2 cellular contexts compared by ENCODE assay signal in genomic region chr9:127960410-127961165, GRCh38.
TF ChIP-seq lines count a peak whose summit lies in the region.

No MANE protein-coding gene starts in this region.

TF ChIP-seq in HEK293, 187 proteins besides CTCF, POLR2A, EP300 and RAD21 (continued from another document and continues in another):
- TF ChIP-seq, protein P1, sequence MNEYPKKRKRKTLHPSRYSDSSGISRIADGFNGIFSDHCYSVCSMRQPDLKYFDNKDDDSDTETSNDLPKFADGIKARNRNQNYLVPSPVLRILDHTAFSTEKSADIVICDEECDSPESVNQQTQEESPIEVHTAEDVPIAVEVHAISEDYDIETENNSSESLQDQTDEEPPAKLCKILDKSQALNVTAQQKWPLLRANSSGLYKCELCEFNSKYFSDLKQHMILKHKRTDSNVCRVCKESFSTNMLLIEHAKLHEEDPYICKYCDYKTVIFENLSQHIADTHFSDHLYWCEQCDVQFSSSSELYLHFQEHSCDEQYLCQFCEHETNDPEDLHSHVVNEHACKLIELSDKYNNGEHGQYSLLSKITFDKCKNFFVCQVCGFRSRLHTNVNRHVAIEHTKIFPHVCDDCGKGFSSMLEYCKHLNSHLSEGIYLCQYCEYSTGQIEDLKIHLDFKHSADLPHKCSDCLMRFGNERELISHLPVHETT (tag by site-specific recombination; IDR thresholded peaks at IDR 0.05), result no peak
- TF ChIP-seq IKZF3 (tag by site-specific recombination; IDR thresholded peaks at IDR 0.05) (0 out of 2 replicates have a peak, but pooled peaks have one; percentile 29), MEIS1 (CRISPR knock-in tag; IDR thresholded peaks at IDR 0.05; ENCODE audit: borderline replicate concordance) (no peak), ZNF670 (tag by site-specific recombination; IDR thresholded peaks at IDR 0.05; ENCODE audit: low read depth) (no peak), REPIN1 (tag by site-specific recombination; IDR thresholded peaks at IDR 0.05; ENCODE audit: low read depth) (no peak), ZNF23 (tag by site-specific recombination; IDR thresholded peaks at IDR 0.05; ENCODE audit: borderline replicate concordance) (no peak), ZNF138 (tag by site-specific recombination; IDR thresholded peaks at IDR 0.05; ENCODE audit: borderline replicate concordance) (no peak), ZSCAN23 (tag by site-specific recombination; IDR thresholded peaks at IDR 0.05) (no peak), BCL11B (tag by site-specific recombination; IDR thresholded peaks at IDR 0.05; ENCODE audit: low read depth) (no peak), HOXC10 (CRISPR knock-in tag; IDR thresholded peaks at IDR 0.05) (no peak), ZNF114 (tag by site-specific recombination; IDR thresholded peaks at IDR 0.05) (no peak), SETDB1 (IDR thresholded peaks at IDR 0.05; ENCODE audit: insufficient read length, low read length) (no peak), ZNF175 (tag by site-specific recombination; IDR thresholded peaks at IDR 0.05) (no peak), REST (tag by site-specific recombination; IDR thresholded peaks at IDR 0.05) (no peak), ZBTB7A (tag by site-specific recombination; IDR thresholded peaks at IDR 0.05; ENCODE audit: low read depth) (no peak), ZBTB21 (tag by site-specific recombination; IDR thresholded peaks at IDR 0.05) (no peak)
- TF ChIP-seq, protein P2, sequence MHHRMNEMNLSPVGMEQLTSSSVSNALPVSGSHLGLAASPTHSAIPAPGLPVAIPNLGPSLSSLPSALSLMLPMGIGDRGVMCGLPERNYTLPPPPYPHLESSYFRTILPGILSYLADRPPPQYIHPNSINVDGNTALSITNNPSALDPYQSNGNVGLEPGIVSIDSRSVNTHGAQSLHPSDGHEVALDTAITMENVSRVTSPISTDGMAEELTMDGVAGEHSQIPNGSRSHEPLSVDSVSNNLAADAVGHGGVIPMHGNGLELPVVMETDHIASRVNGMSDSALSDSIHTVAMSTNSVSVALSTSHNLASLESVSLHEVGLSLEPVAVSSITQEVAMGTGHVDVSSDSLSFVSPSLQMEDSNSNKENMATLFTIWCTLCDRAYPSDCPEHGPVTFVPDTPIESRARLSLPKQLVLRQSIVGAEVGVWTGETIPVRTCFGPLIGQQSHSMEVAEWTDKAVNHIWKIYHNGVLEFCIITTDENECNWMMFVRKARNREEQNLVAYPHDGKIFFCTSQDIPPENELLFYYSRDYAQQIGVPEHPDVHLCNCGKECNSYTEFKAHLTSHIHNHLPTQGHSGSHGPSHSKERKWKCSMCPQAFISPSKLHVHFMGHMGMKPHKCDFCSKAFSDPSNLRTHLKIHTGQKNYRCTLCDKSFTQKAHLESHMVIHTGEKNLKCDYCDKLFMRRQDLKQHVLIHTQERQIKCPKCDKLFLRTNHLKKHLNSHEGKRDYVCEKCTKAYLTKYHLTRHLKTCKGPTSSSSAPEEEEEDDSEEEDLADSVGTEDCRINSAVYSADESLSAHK (tag by site-specific recombination; IDR thresholded peaks at IDR 0.05), result 0 out of 2 replicates have a peak, but pooled peaks have one; percentile 17
- TF ChIP-seq, protein P3, sequence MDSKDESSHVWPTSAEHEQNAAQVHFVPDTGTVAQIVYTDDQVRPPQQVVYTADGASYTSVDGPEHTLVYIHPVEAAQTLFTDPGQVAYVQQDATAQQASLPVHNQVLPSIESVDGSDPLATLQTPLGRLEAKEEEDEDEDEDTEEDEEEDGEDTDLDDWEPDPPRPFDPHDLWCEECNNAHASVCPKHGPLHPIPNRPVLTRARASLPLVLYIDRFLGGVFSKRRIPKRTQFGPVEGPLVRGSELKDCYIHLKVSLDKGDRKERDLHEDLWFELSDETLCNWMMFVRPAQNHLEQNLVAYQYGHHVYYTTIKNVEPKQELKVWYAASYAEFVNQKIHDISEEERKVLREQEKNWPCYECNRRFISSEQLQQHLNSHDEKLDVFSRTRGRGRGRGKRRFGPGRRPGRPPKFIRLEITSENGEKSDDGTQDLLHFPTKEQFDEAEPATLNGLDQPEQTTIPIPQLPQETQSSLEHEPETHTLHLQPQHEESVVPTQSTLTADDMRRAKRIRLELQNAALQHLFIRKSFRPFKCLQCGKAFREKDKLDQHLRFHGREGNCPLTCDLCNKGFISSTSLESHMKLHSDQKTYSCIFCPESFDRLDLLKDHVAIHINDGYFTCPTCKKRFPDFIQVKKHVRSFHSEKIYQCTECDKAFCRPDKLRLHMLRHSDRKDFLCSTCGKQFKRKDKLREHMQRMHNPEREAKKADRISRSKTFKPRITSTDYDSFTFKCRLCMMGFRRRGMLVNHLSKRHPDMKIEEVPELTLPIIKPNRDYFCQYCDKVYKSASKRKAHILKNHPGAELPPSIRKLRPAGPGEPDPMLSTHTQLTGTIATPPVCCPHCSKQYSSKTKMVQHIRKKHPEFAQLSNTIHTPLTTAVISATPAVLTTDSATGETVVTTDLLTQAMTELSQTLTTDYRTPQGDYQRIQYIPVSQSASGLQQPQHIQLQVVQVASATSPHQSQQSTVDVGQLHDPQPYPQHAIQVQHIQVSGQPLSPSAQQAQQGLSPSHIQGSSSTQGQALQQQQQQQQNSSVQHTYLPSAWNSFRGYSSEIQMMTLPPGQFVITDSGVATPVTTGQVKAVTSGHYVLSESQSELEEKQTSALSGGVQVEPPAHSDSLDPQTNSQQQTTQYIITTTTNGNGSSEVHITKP (tag by site-specific recombination; IDR thresholded peaks at IDR 0.05), result 0 out of 2 replicates have a peak, but pooled peaks have one; percentile 23

TF ChIP-seq in SK-N-SH, 30 proteins besides CTCF, POLR2A, EP300 and RAD21 (continued from another document):
- TF ChIP-seq CHD2 (IDR thresholded peaks at IDR 0.05; ENCODE audit: low read length, partially characterized antibody) (no peak), EZH2phosphoT487 (IDR thresholded peaks at IDR 0.05; ENCODE audit: borderline replicate concordance, low read depth) (no peak)
